Comparison of ENCODE assay signal across 8 cellular contexts in genomic region chr7:99557940-99558305, GRCh38. TPM values are rescaled to one million over a fixed set of nuclear protein-coding genes. Genes with fewer than 3 reads are reported as not detected.
DNase-seq lines count a peak whose midpoint lies in the region; ATAC-seq and TF ChIP-seq lines count a peak whose summit lies in the region.

No MANE protein-coding gene starts in this region.

- no peak for DNase-seq in T-helper 1 cell
- no peak for DNase-seq in activated naive CD4-positive, alpha-beta T cell treated with anti-CD3 and anti-CD28 coated beads, Interleukin-2, amount 50 U/mL, for 72 hours (ENCODE audit: low spot score in 2 of 2)
- no peak for DNase-seq in kidney epithelial cell (ENCODE audit: low read depth)
- no peak for DNase-seq in suprapubic skin (ENCODE audit: low spot score in 2 of 2)
- no peak for DNase-seq in activated gamma-delta T cell treated with Interleukin-2 at 50 U/mL for 16 hours

- peak overlapping the region; percentile 98 for H3K27ac ChIP-seq in suprapubic skin

- TF ChIP-seq CTCF in kidney epithelial cell (IDR thresholded peaks at IDR 0.05; ENCODE audit: insufficient read depth, low read length, poor library complexity, severe bottlenecking) (no peak), suprapubic skin (IDR thresholded peaks at IDR 0.05) (no peak)

- no peaks in the 10 kb centered on the region for H3K9me3 ChIP-seq in suprapubic skin

- H3K27me3 Mint-ChIP-seq in T-helper 1 cell treated with Interleukin-12 subunit alpha and Interleukin-12 subunit beta and Interleukin-4 antibody, amounts not matched to agents 30 μg/mL and 1 μg/mL, for 36 hours (ENCODE audit: low read depth) = no peaks in the 10 kb centered on the region

- TF ChIP-seq EP300 in suprapubic skin (IDR thresholded peaks at IDR 0.05) = no peak

- H3K9me3 Mint-ChIP-seq in T-helper 1 cell treated with Interleukin-12 subunit alpha and Interleukin-12 subunit beta and Interleukin-4 antibody, amounts not matched to agents 30 μg/mL and 1 μg/mL, for 36 hours = no peaks in the 10 kb centered on the region
- no peaks in the 10 kb centered on the region for H3K9me3 Mint-ChIP-seq in activated naive CD4-positive, alpha-beta T cell treated with anti-CD3 and anti-CD28 coated beads, Interleukin-2, amount 50 U/mL, for 72 hours

- ATAC-seq in HG02981 (IDR thresholded peaks at IDR 0.05; ENCODE audit: unreplicated experiment) = peak; percentile 36
- peak; percentile 61 for ATAC-seq in activated naive CD4-positive, alpha-beta T cell treated with anti-CD3 and anti-CD28 coated beads, Interleukin-2, amount 50 U/mL, for 72 hours
- ATAC-seq in GM18498 (IDR thresholded peaks at IDR 0.05; ENCODE audit: unreplicated experiment) = no peak

- H3K27me3 ChIP-seq in kidney epithelial cell (ENCODE audit: control insufficient read depth, insufficient read depth, low read length) (no peaks in the 10 kb centered on the region), suprapubic skin (no peaks in the 10 kb centered on the region)

- peaks cover 46% of the 10 kb centered on the region for H3K4me1 ChIP-seq in suprapubic skin

- WGBS in suprapubic skin = 2% methylated on average over 17 of the region's 17 CpGs

- H3K36me3 ChIP-seq in kidney epithelial cell (ENCODE audit: control insufficient read depth, insufficient read depth, low read length) (peaks cover 3% of the 10 kb centered on the region), suprapubic skin (peaks cover 25% of the 10 kb centered on the region)

- H3K36me3 Mint-ChIP-seq in T-helper 1 cell treated with Interleukin-12 subunit alpha and Interleukin-12 subunit beta and Interleukin-4 antibody, amounts not matched to agents 30 μg/mL and 1 μg/mL, for 36 hours (ENCODE audit: low read depth) = peaks cover 45% of the 10 kb centered on the region
- peaks cover 34 to 48% of the 10 kb centered on the region in 2 donors for H3K36me3 Mint-ChIP-seq in activated naive CD4-positive, alpha-beta T cell treated with anti-CD3 and anti-CD28 coated beads, Interleukin-2, amount 50 U/mL, for 72 hours

- H3K27ac Mint-ChIP-seq in T-helper 1 cell treated with Interleukin-12 subunit alpha and Interleukin-12 subunit beta and Interleukin-4 antibody, amounts not matched to agents 30 μg/mL and 1 μg/mL, for 36 hours = peak overlapping the region; percentile 97
- H3K27ac Mint-ChIP-seq in activated naive CD4-positive, alpha-beta T cell treated with anti-CD3 and anti-CD28 coated beads, Interleukin-2, amount 50 U/mL, for 72 hours = peak overlapping the region; percentile 97 to 100

- peak overlapping the region; percentile 97 for H3K4me3 ChIP-seq in kidney epithelial cell (ENCODE audit: low read depth, low read length)
- peak overlapping the region; percentile 85 for H3K4me3 ChIP-seq in suprapubic skin

- H3K4me1 Mint-ChIP-seq in T-helper 1 cell treated with Interleukin-12 subunit alpha and Interleukin-12 subunit beta and Interleukin-4 antibody, amounts not matched to agents 30 μg/mL and 1 μg/mL, for 36 hours (ENCODE audit: low read depth) = peaks cover 41% of the 10 kb centered on the region

- TF ChIP-seq POLR2A in suprapubic skin (IDR thresholded peaks at IDR 0.05) = no peak

- H3K4me3 Mint-ChIP-seq in T-helper 1 cell treated with Interleukin-12 subunit alpha and Interleukin-12 subunit beta and Interleukin-4 antibody, amounts not matched to agents 30 μg/mL and 1 μg/mL, for 36 hours = peak overlapping the region; percentile 98

RNA-seq across cellular contexts. Expression of gene ZNF655, which starts 0.5 kb away (rescaled TPM):
- 10 to 100 TPM; 50.8 to 66.7 TPM for total RNA-seq in activated naive CD4-positive, alpha-beta T cell treated with anti-CD3 and anti-CD28 coated beads, Interleukin-2, amount 50 U/mL, for 72 hours
- total RNA-seq in kidney epithelial cell = 48.0 and 54.4 TPM in 2 replicates
- 100 to 1,000 TPM; 122 to 240 (median 146) TPM for total RNA-seq in suprapubic skin

RNA-seq across cellular contexts. Expression of gene FAM200A, which starts 6.0 kb away (rescaled TPM):
- 1 to 10 TPM; 2.2 to 5.4 TPM for total RNA-seq in activated naive CD4-positive, alpha-beta T cell treated with anti-CD3 and anti-CD28 coated beads, Interleukin-2, amount 50 U/mL, for 72 hours
- total RNA-seq in kidney epithelial cell = 7.6 and 8.2 TPM in 2 replicates
- total RNA-seq in suprapubic skin = 1 to 10 TPM; 2.7 to 6.9 (median 5.0) TPM

RNA-seq across cellular contexts. Expression of gene TMEM225B, which starts 40.1 kb away (rescaled TPM):
- total RNA-seq in activated naive CD4-positive, alpha-beta T cell treated with anti-CD3 and anti-CD28 coated beads, Interleukin-2, amount 50 U/mL, for 72 hours = 1 to 10 TPM in 1 of 2 donors, under 1 TPM in 1; 0.76 to 4.1 TPM
- total RNA-seq in kidney epithelial cell = 0.27 TPM in 1 of 2 replicates, not detected in the other
- 1 to 10 TPM; 1.4 to 6.8 (median 2.1) TPM for total RNA-seq in suprapubic skin

RNA-seq across cellular contexts. Expression of gene ZKSCAN5, which starts 53.5 kb away (rescaled TPM):
- 10 to 100 TPM in 1 of 2 donors, 1 to 10 TPM in 1; 9.6 to 14.0 TPM for total RNA-seq in activated naive CD4-positive, alpha-beta T cell treated with anti-CD3 and anti-CD28 coated beads, Interleukin-2, amount 50 U/mL, for 72 hours
- total RNA-seq in kidney epithelial cell (10.0 and 11.5 TPM in 2 replicates), suprapubic skin (1 to 10 TPM; 5.7 to 8.5 (median 7.4) TPM)

RNA-seq across cellular contexts. Expression of gene ZNF394, which starts 57.8 kb away (rescaled TPM):
- 10 to 100 TPM; 25.0 to 50.7 TPM for total RNA-seq in activated naive CD4-positive, alpha-beta T cell treated with anti-CD3 and anti-CD28 coated beads, Interleukin-2, amount 50 U/mL, for 72 hours
- 15.2 and 25.9 TPM in 2 replicates for total RNA-seq in kidney epithelial cell
- total RNA-seq in suprapubic skin = 10 to 100 TPM; 39.4 to 63.2 (median 53.9) TPM
